ENCODE assay signal across 15 cellular contexts in genomic region chr19:7041563-7041962, GRCh38. TPM values are rescaled to one million over a fixed set of nuclear protein-coding genes. Genes with fewer than 3 reads are reported as not detected.
"Had no signal": no experiment of that assay in that cellular context is flagged by ENCODE, and none has a peak within 500 bp of the region (broad histone marks: within the 10 kb centered on the region; RNA-seq: fewer than 3 reads in every experiment).

No MANE protein-coding gene starts in this region.

RNA-seq across cellular contexts. Expression of gene MBD3L4, which starts 1.6 kb away (rescaled TPM):
- total RNA-seq: activated B cell treated with CpG ODN at 0.5 μM for 24 hours; activated CD4-positive, alpha-beta memory T cell treated with anti-CD3 and anti-CD28 coated beads for 36 hours; activated CD4-positive, alpha-beta memory T cell treated with anti-CD3 and anti-CD28 coated beads, Interleukin-2, amount 10 ng/mL, durations not matched to agents 7 days and 5 days; activated CD4-positive, alpha-beta T cell treated with anti-CD3 and anti-CD28 coated beads for 36 hours; activated CD4-positive, alpha-beta T cell treated with anti-CD3 and anti-CD28 coated beads, Interleukin-2, amount 10 ng/mL, durations not matched to agents 24 days and 14 days; activated CD4-positive, alpha-beta T cell treated with anti-CD3 and anti-CD28 coated beads, Interleukin-2, amount 10 ng/mL, durations not matched to agents 7 days and 5 days; activated CD8-positive, alpha-beta memory T cell treated with anti-CD3 and anti-CD28 coated beads for 36 hours; activated CD8-positive, alpha-beta memory T cell treated with anti-CD3 and anti-CD28 coated beads, Interleukin-2, amount 10 ng/mL, durations not matched to agents 7 days and 5 days; activated CD8-positive, alpha-beta T cell treated with anti-CD3 and anti-CD28 coated beads for 36 hours; activated CD8-positive, alpha-beta T cell treated with anti-CD3 and anti-CD28 coated beads, Interleukin-2, amount 10 ng/mL, durations not matched to agents 7 days and 5 days; T-cell; T-helper 1 cell treated with Interleukin-12 subunit alpha and Interleukin-12 subunit beta and Interleukin-4 antibody, amounts not matched to agents 30 ng/mL and 1 ng/mL, for 36 hours; T-helper 17 cell; T-helper 2 cell treated with Interferon-gamma antibody and Interleukin-4, amounts not matched to agents 100 ng/mL and 5 ng/mL, for 36 hours; WTC11 had no signal

RNA-seq across cellular contexts. Expression of gene MBD3L2, which starts 7.6 kb away (rescaled TPM):
- total RNA-seq: activated B cell treated with CpG ODN at 0.5 μM for 24 hours; activated CD4-positive, alpha-beta memory T cell treated with anti-CD3 and anti-CD28 coated beads for 36 hours; activated CD4-positive, alpha-beta memory T cell treated with anti-CD3 and anti-CD28 coated beads, Interleukin-2, amount 10 ng/mL, durations not matched to agents 7 days and 5 days; activated CD4-positive, alpha-beta T cell treated with anti-CD3 and anti-CD28 coated beads for 36 hours; activated CD4-positive, alpha-beta T cell treated with anti-CD3 and anti-CD28 coated beads, Interleukin-2, amount 10 ng/mL, durations not matched to agents 24 days and 14 days; activated CD4-positive, alpha-beta T cell treated with anti-CD3 and anti-CD28 coated beads, Interleukin-2, amount 10 ng/mL, durations not matched to agents 7 days and 5 days; activated CD8-positive, alpha-beta memory T cell treated with anti-CD3 and anti-CD28 coated beads for 36 hours; activated CD8-positive, alpha-beta memory T cell treated with anti-CD3 and anti-CD28 coated beads, Interleukin-2, amount 10 ng/mL, durations not matched to agents 7 days and 5 days; activated CD8-positive, alpha-beta T cell treated with anti-CD3 and anti-CD28 coated beads for 36 hours; activated CD8-positive, alpha-beta T cell treated with anti-CD3 and anti-CD28 coated beads, Interleukin-2, amount 10 ng/mL, durations not matched to agents 7 days and 5 days; T-cell; T-helper 1 cell treated with Interleukin-12 subunit alpha and Interleukin-12 subunit beta and Interleukin-4 antibody, amounts not matched to agents 30 ng/mL and 1 ng/mL, for 36 hours; T-helper 17 cell; T-helper 2 cell treated with Interferon-gamma antibody and Interleukin-4, amounts not matched to agents 100 ng/mL and 5 ng/mL, for 36 hours; WTC11 had no signal

RNA-seq across cellular contexts. Expression of gene MBD3L5, which starts 11.2 kb away (rescaled TPM):
- total RNA-seq: activated B cell treated with CpG ODN at 0.5 μM for 24 hours; activated CD4-positive, alpha-beta memory T cell treated with anti-CD3 and anti-CD28 coated beads for 36 hours; activated CD4-positive, alpha-beta memory T cell treated with anti-CD3 and anti-CD28 coated beads, Interleukin-2, amount 10 ng/mL, durations not matched to agents 7 days and 5 days; activated CD4-positive, alpha-beta T cell treated with anti-CD3 and anti-CD28 coated beads for 36 hours; activated CD4-positive, alpha-beta T cell treated with anti-CD3 and anti-CD28 coated beads, Interleukin-2, amount 10 ng/mL, durations not matched to agents 24 days and 14 days; activated CD4-positive, alpha-beta T cell treated with anti-CD3 and anti-CD28 coated beads, Interleukin-2, amount 10 ng/mL, durations not matched to agents 7 days and 5 days; activated CD8-positive, alpha-beta memory T cell treated with anti-CD3 and anti-CD28 coated beads for 36 hours; activated CD8-positive, alpha-beta memory T cell treated with anti-CD3 and anti-CD28 coated beads, Interleukin-2, amount 10 ng/mL, durations not matched to agents 7 days and 5 days; activated CD8-positive, alpha-beta T cell treated with anti-CD3 and anti-CD28 coated beads for 36 hours; activated CD8-positive, alpha-beta T cell treated with anti-CD3 and anti-CD28 coated beads, Interleukin-2, amount 10 ng/mL, durations not matched to agents 7 days and 5 days; T-cell; T-helper 1 cell treated with Interleukin-12 subunit alpha and Interleukin-12 subunit beta and Interleukin-4 antibody, amounts not matched to agents 30 ng/mL and 1 ng/mL, for 36 hours; T-helper 17 cell; T-helper 2 cell treated with Interferon-gamma antibody and Interleukin-4, amounts not matched to agents 100 ng/mL and 5 ng/mL, for 36 hours; WTC11 had no signal

RNA-seq across cellular contexts. Expression of gene MBD3L3, which starts 16.9 kb away (rescaled TPM):
- total RNA-seq: activated B cell treated with CpG ODN at 0.5 μM for 24 hours; activated CD4-positive, alpha-beta memory T cell treated with anti-CD3 and anti-CD28 coated beads for 36 hours; activated CD4-positive, alpha-beta memory T cell treated with anti-CD3 and anti-CD28 coated beads, Interleukin-2, amount 10 ng/mL, durations not matched to agents 7 days and 5 days; activated CD4-positive, alpha-beta T cell treated with anti-CD3 and anti-CD28 coated beads for 36 hours; activated CD4-positive, alpha-beta T cell treated with anti-CD3 and anti-CD28 coated beads, Interleukin-2, amount 10 ng/mL, durations not matched to agents 24 days and 14 days; activated CD4-positive, alpha-beta T cell treated with anti-CD3 and anti-CD28 coated beads, Interleukin-2, amount 10 ng/mL, durations not matched to agents 7 days and 5 days; activated CD8-positive, alpha-beta memory T cell treated with anti-CD3 and anti-CD28 coated beads for 36 hours; activated CD8-positive, alpha-beta memory T cell treated with anti-CD3 and anti-CD28 coated beads, Interleukin-2, amount 10 ng/mL, durations not matched to agents 7 days and 5 days; activated CD8-positive, alpha-beta T cell treated with anti-CD3 and anti-CD28 coated beads for 36 hours; activated CD8-positive, alpha-beta T cell treated with anti-CD3 and anti-CD28 coated beads, Interleukin-2, amount 10 ng/mL, durations not matched to agents 7 days and 5 days; T-cell; T-helper 1 cell treated with Interleukin-12 subunit alpha and Interleukin-12 subunit beta and Interleukin-4 antibody, amounts not matched to agents 30 ng/mL and 1 ng/mL, for 36 hours; T-helper 17 cell; T-helper 2 cell treated with Interferon-gamma antibody and Interleukin-4, amounts not matched to agents 100 ng/mL and 5 ng/mL, for 36 hours; WTC11 had no signal

RNA-seq across cellular contexts. Expression of gene MBD3L2B, which starts 20.3 kb away (rescaled TPM):
- total RNA-seq: activated B cell treated with CpG ODN at 0.5 μM for 24 hours; activated CD4-positive, alpha-beta memory T cell treated with anti-CD3 and anti-CD28 coated beads for 36 hours; activated CD4-positive, alpha-beta memory T cell treated with anti-CD3 and anti-CD28 coated beads, Interleukin-2, amount 10 ng/mL, durations not matched to agents 7 days and 5 days; activated CD4-positive, alpha-beta T cell treated with anti-CD3 and anti-CD28 coated beads for 36 hours; activated CD4-positive, alpha-beta T cell treated with anti-CD3 and anti-CD28 coated beads, Interleukin-2, amount 10 ng/mL, durations not matched to agents 24 days and 14 days; activated CD4-positive, alpha-beta T cell treated with anti-CD3 and anti-CD28 coated beads, Interleukin-2, amount 10 ng/mL, durations not matched to agents 7 days and 5 days; activated CD8-positive, alpha-beta memory T cell treated with anti-CD3 and anti-CD28 coated beads for 36 hours; activated CD8-positive, alpha-beta memory T cell treated with anti-CD3 and anti-CD28 coated beads, Interleukin-2, amount 10 ng/mL, durations not matched to agents 7 days and 5 days; activated CD8-positive, alpha-beta T cell treated with anti-CD3 and anti-CD28 coated beads for 36 hours; activated CD8-positive, alpha-beta T cell treated with anti-CD3 and anti-CD28 coated beads, Interleukin-2, amount 10 ng/mL, durations not matched to agents 7 days and 5 days; T-cell; T-helper 1 cell treated with Interleukin-12 subunit alpha and Interleukin-12 subunit beta and Interleukin-4 antibody, amounts not matched to agents 30 ng/mL and 1 ng/mL, for 36 hours; T-helper 17 cell; T-helper 2 cell treated with Interferon-gamma antibody and Interleukin-4, amounts not matched to agents 100 ng/mL and 5 ng/mL, for 36 hours; WTC11 had no signal
